9 cellular contexts compared by ENCODE assay signal in genomic region chr6:3744211-3744900, GRCh38. TPM values are rescaled to one million over a fixed set of nuclear protein-coding genes. Genes with fewer than 3 reads are reported as not detected.
DNase-seq lines count a peak whose midpoint lies in the region; ATAC-seq and TF ChIP-seq lines count a peak whose summit lies in the region.
"Had no signal": no experiment of that assay in that cellular context is flagged by ENCODE, and none has a peak within 500 bp of the region (broad histone marks: within the 10 kb centered on the region; RNA-seq: fewer than 3 reads in every experiment).

No MANE protein-coding gene starts in this region.

- peaks cover 0 to 95% of the 10 kb centered on the region in 2 donors for H3K4me1 ChIP-seq in right atrium auricular region

- H3K27me3 Mint-ChIP-seq in Calu3 (ENCODE audit: unreplicated experiment) (no peaks in the 10 kb centered on the region), WTC11 (ENCODE audit: low read depth) (peaks cover 22% of the 10 kb centered on the region)
- no peaks in the 10 kb centered on the region for H3K27me3 Mint-ChIP-seq in stimulated activated naive B cell treated with anti-CD40 and anti-IgM and Interleukin-4, amounts not matched to agents 10 μg/mL and 1 μg/mL and 100 μg/mL, for 72 hours

- H3K4me1 Mint-ChIP-seq in Calu3 (ENCODE audit: low read depth, unreplicated experiment): peaks cover 47% of the 10 kb centered on the region
- peaks cover 50% of the 10 kb centered on the region for H3K4me1 Mint-ChIP-seq in WTC11
- H3K4me1 Mint-ChIP-seq in stimulated activated naive B cell treated with anti-CD40 and anti-IgM and Interleukin-4, amounts not matched to agents 10 μg/mL and 1 μg/mL and 100 μg/mL, for 72 hours: peaks cover 49 to 67% of the 10 kb centered on the region in 2 donors

- peak overlapping the region; percentile 68 to 99 for H3K27ac ChIP-seq in right atrium auricular region

- no peaks in the 10 kb centered on the region for H3K27me3 ChIP-seq in right atrium auricular region

- H3K4me3 Mint-ChIP-seq in Calu3 (ENCODE audit: low read depth, unreplicated experiment) (no peak overlapping the region), WTC11 (no peak overlapping the region)
- peak overlapping the region in 1 of 2 donors; percentile 39 for H3K4me3 Mint-ChIP-seq in stimulated activated naive B cell treated with anti-CD40 and anti-IgM and Interleukin-4, amounts not matched to agents 10 μg/mL and 1 μg/mL and 100 μg/mL, for 72 hours

- H3K9me3 ChIP-seq in right atrium auricular region: no peaks in the 10 kb centered on the region

- no peaks in the 10 kb centered on the region for H3K36me3 ChIP-seq in right atrium auricular region

- CTCF ChIA-PET in Calu3 (lab: Charles Lee) (interaction anchor here (1.2 kb wide), 1 partner anchor 234 kb away, joined by 4 read pairs; no protein-coding TSS in a partner anchor), WTC11 (lab: Charles Lee) (interaction anchor here (1.0 to 5.0 kb wide), 5 partner anchors 12 to 233 kb away, joined by 3 to 60 read pairs (median 23); partner anchors contain the start of gene FAM50B)

- TF ChIP-seq CTCF in Calu3 (IDR thresholded peaks at IDR 0.05; ENCODE audit: unreplicated experiment): no peak
- TF ChIP-seq CTCF in WTC11 (IDR thresholded peaks at IDR 0.05): no peak
- TF ChIP-seq CTCF in right atrium auricular region (IDR thresholded peaks at IDR 0.05): no peak

- H3K27ac Mint-ChIP-seq in Calu3 (ENCODE audit: unreplicated experiment) (peak overlapping the region; percentile 47), WTC11 (0 out of 2 replicates have a peak overlapping the region, but pooled peaks have one; percentile 14)
- peak overlapping the region; percentile 70 for H3K27ac Mint-ChIP-seq in stimulated activated naive B cell treated with anti-CD40 and anti-IgM and Interleukin-4, amounts not matched to agents 10 μg/mL and 1 μg/mL and 100 μg/mL, for 72 hours

- H3K36me3 Mint-ChIP-seq in Calu3 (ENCODE audit: insufficient read depth, unreplicated experiment): peaks cover 24% of the 10 kb centered on the region
- H3K36me3 Mint-ChIP-seq in WTC11: no peaks in the 10 kb centered on the region
- peaks cover 23 to 51% of the 10 kb centered on the region in 2 donors for H3K36me3 Mint-ChIP-seq in stimulated activated naive B cell treated with anti-CD40 and anti-IgM and Interleukin-4, amounts not matched to agents 10 μg/mL and 1 μg/mL and 100 μg/mL, for 72 hours

- no peaks in the 10 kb centered on the region for H3K9me3 Mint-ChIP-seq in Calu3 (ENCODE audit: low read depth, unreplicated experiment)
- H3K9me3 Mint-ChIP-seq in WTC11: no peaks in the 10 kb centered on the region
- no peaks in the 10 kb centered on the region for H3K9me3 Mint-ChIP-seq in stimulated activated naive B cell treated with anti-CD40 and anti-IgM and Interleukin-4, amounts not matched to agents 10 μg/mL and 1 μg/mL and 100 μg/mL, for 72 hours

- POLR2A ChIA-PET in WTC11 (lab: Charles Lee): interaction anchor here (0.8 kb wide), 1 partner anchor 234 kb away, joined by 3 read pairs; no protein-coding TSS in a partner anchor

- ATAC-seq in WTC11: no peak
- no peak for ATAC-seq in stimulated activated naive B cell treated with anti-CD40 and anti-IgM and Interleukin-4, amounts not matched to agents 10 μg/mL and 1 μg/mL and 100 μg/mL, for 72 hours (replicated peaks)
- ATAC-seq in GM19351 (IDR thresholded peaks at IDR 0.05; ENCODE audit: unreplicated experiment): no peak
- no peak for ATAC-seq in HG03442 (IDR thresholded peaks at IDR 0.05; ENCODE audit: unreplicated experiment)

- DNase-seq in Calu3: no peak
- DNase-seq in WTC11 (ENCODE audit: low spot score): no peak
- no peak for DNase-seq in right atrium auricular region (ENCODE audit: low spot score)
- no peak for DNase-seq in stimulated activated naive B cell treated with anti-CD40 and anti-IgM and Interleukin-4, amounts not matched to agents 10 μg/mL and 1 μg/mL and 100 μg/mL, for 72 hours
- no peak for DNase-seq in NCI-H2107 treated with DMSO at 0.1 percent for 48 hours (lab: John Stamatoyannopoulos, UW; ENCODE audit: unreplicated experiment)
- DNase-seq in NCI-H2029 (lab: John Stamatoyannopoulos, UW): no peak
- DNase-seq: NCI-H82 had no signal

- BruUV-seq in Calu3 (replicated peaks; lab: Mats Ljungman, UMichigan): no TSS peak

- no peak overlapping the region for H3K4me3 ChIP-seq in right atrium auricular region

- intact Hi-C loops in Calu3 (cut with micrococcal nuclease; ENCODE audit: unreplicated experiment): loop anchor here (10.0 kb wide), 1 partner anchor 410 kb away; no protein-coding TSS in a partner anchor

TF ChIP-seq in WTC11, 78 proteins besides CTCF, POLR2A, EP300 and RAD21:
- TF ChIP-seq ZNF317 (CRISPR knock-in tag; IDR thresholded peaks at IDR 0.05; ENCODE audit: borderline replicate concordance, low read depth) (no peak), ETV6 (CRISPR knock-in tag; IDR thresholded peaks at IDR 0.05) (no peak), NR3C1 (CRISPR knock-in tag; conservative IDR thresholded peaks at IDR 0.05; ENCODE audit: low read depth) (no peak), NR1H2 (CRISPR knock-in tag; IDR thresholded peaks at IDR 0.05) (no peak)

RNA-seq across cellular contexts. Expression of gene PXDC1, which starts 7.2 kb away (rescaled TPM):
- total RNA-seq in Calu3 (2022): 15.0 and 18.2 TPM in 2 replicates
- 3.3 to 4.4 TPM (median 3.9 TPM) in 3 replicates for total RNA-seq in WTC11 (2021)
- 10 to 100 TPM; 43.5 to 77.2 TPM for total RNA-seq in right atrium auricular region

Comparison
In these comparisons a context has a peak if more than half of its experiments do, and no peak if none do; other contexts are left out.
1. H3K27ac Mint-ChIP-seq: peak in every context shown above with its lines; median percentile 70 in stimulated activated naive B cell treated with anti-CD40 and anti-IgM and Interleukin-4, amounts not matched to agents 10 μg/mL and 1 μg/mL and 100 μg/mL, for 72 hours; 47 in Calu3; 14 in WTC11.